16 cellular contexts compared by ENCODE assay signal in genomic region chr2:180516204-180516603, GRCh38.
DNase-seq lines count a peak whose midpoint lies in the region; ATAC-seq, FAIRE-seq and TF ChIP-seq lines count a peak whose summit lies in the region.
"Had no signal": no experiment of that assay in that cellular context is flagged by ENCODE, and none has a peak within 500 bp of the region (broad histone marks: within the 10 kb centered on the region; RNA-seq: fewer than 3 reads in every experiment).

No MANE protein-coding gene starts in this region.

- H2AFZ ChIP-seq in GM12878 (ENCODE audit: control insufficient read depth, low read depth, low read length) (no peak overlapping the region), PC-3 (ENCODE audit: low read length) (no peak overlapping the region)

- RAD21 ChIA-PET in GM12878 (lab: Charles Lee; ENCODE audit: unreplicated experiment) = no interaction called here

- H4K20me1 ChIP-seq in GM12878 (ENCODE audit: control insufficient read depth, insufficient read depth) (no peaks in the 10 kb centered on the region), PC-3 (ENCODE audit: low read length) (no peaks in the 10 kb centered on the region)

- in situ Hi-C loops in GM12878 (cut with MboI) = no loop called here

- FAIRE-seq in GM12878 (lab: Jason Lieb, UNC) (no peak), small intestine (lab: Jason Lieb, UNC) (no peak)

- peak overlapping the region; percentile 18; the same call in 1 of the 2 replicates for H3K4me2 ChIP-seq in GM12878 (ENCODE audit: control insufficient read depth, insufficient read depth)
- no peak overlapping the region for H3K4me2 ChIP-seq in PC-3 (ENCODE audit: low read length)

- no peak overlapping the region for H3K9ac ChIP-seq in GM12878 (ENCODE audit: control insufficient read depth, insufficient read depth, low read length)
- no peak overlapping the region for H3K9ac ChIP-seq in PC-3 (ENCODE audit: low read length)

- H3K79me2 ChIP-seq in GM12878 (ENCODE audit: control insufficient read depth, insufficient read depth, low read length) (no peaks in the 10 kb centered on the region), PC-3 (ENCODE audit: low read length) (no peaks in the 10 kb centered on the region)

- no peak for TF ChIP-seq POLR2A in GM12878 (IDR thresholded peaks at IDR 0.05; ENCODE audit: low read depth, low read length)

- TF ChIP-seq EP300 in GM12878 (IDR thresholded peaks at IDR 0.05; ENCODE audit: borderline replicate concordance in 1 of 2, control insufficient read depth in 1 of 2, low read depth in 2 of 2, low read length in 2 of 2) = no peak

- POLR2A ChIA-PET in GM12878 (lab: Charles Lee) (interaction anchor here (0.6 kb wide), 1 partner anchor 17 kb away, joined by 3 read pairs; no protein-coding TSS in a partner anchor), PC-3 (lab: Charles Lee; ENCODE audit: unreplicated experiment) (no interaction called here)

- SMC1A ChIA-PET in GM12878 (lab: Charles Lee; ENCODE audit: uncharacterized antibody, unreplicated experiment) = no interaction called here

- intact Hi-C loops in GM12878 (cut with micrococcal nuclease; ENCODE audit: unreplicated experiment) = no loop called here
- intact Hi-C loops in PC-3 (cut with micrococcal nuclease) = no loop called here

- CTCF ChIA-PET in GM12878 (lab: Yijun Ruan, JAX) (interaction anchor here (1.0 kb wide), 1 partner anchor 31 kb away, joined by 3 read pairs; no protein-coding TSS in a partner anchor), PC-3 (lab: Charles Lee) (no interaction called here)

- no peaks in the 10 kb centered on the region for H3K9me2 ChIP-seq in PC-3 (replicated peaks; ENCODE audit: low read length)

- H3K9me3 ChIP-seq in GM12878 (replicated peaks; ENCODE audit: control insufficient read depth, insufficient read depth, low read length) (no peaks in the 10 kb centered on the region), small intestine (ENCODE audit: control insufficient read depth, low read depth) (no peaks in the 10 kb centered on the region), PC-3 (ENCODE audit: low read length) (no peaks in the 10 kb centered on the region)
- H3K9me3 ChIP-seq: esophagus muscularis mucosa, left lung had no signal

- no peaks in the 10 kb centered on the region for H3K4me1 ChIP-seq in GM12878 (ENCODE audit: control insufficient read depth, insufficient read depth, low read length)
- H3K4me1 ChIP-seq in small intestine (ENCODE audit: control insufficient read depth in 2 of 2, insufficient read depth in 1 of 2, low read depth in 1 of 2, low read length in 1 of 2) = no peaks in the 10 kb centered on the region
- peaks cover 37% of the 10 kb centered on the region for H3K4me1 ChIP-seq in PC-3 (ENCODE audit: insufficient read depth, low read length)
- H3K4me1 ChIP-seq: esophagus muscularis mucosa, left lung had no signal

- H3K4me3 ChIP-seq in GM12878 = no peak overlapping the region
- no peak overlapping the region for H3K4me3 ChIP-seq in small intestine (ENCODE audit: low read depth in 1 of 2, low read length in 2 of 2)
- H3K4me3 ChIP-seq in PC-3 (ENCODE audit: low read length) = no peak overlapping the region
- H3K4me3 ChIP-seq: esophagus muscularis mucosa, left lung had no signal

- H3K36me3 ChIP-seq in GM12878 (ENCODE audit: control insufficient read depth in 2 of 2, insufficient read depth in 2 of 2, low read length in 1 of 2) = no peaks in the 10 kb centered on the region
- no peaks in the 10 kb centered on the region for H3K36me3 ChIP-seq in small intestine (ENCODE audit: control insufficient read depth in 2 of 2, insufficient read depth in 2 of 2, low read length in 2 of 2)
- no peaks in the 10 kb centered on the region for H3K36me3 ChIP-seq in PC-3 (ENCODE audit: low read depth, low read length)
- H3K36me3 ChIP-seq: esophagus muscularis mucosa, left lung had no signal

- WGBS in GM12878 (ENCODE audit: insufficient coverage, insufficient replicate concordance, low lambda C conversion rate, missing lambda C conversion rate) = 0% methylated on average over 2 of the region's 2 CpGs
- 61 to 62% (median 61%) methylated on average over 2 of the region's 2 CpGs for WGBS in small intestine, 3 donors

- DNase-seq in GM12878 (ENCODE audit: low read depth, low spot score) (no peak), cerebellum (ENCODE audit: low spot score) (no peak), activated gamma-delta T cell (lab: John Stamatoyannopoulos, UW) (no peak), small intestine (no peak), PC-3 (no peak)
- DNase-seq: activated naive CD4-positive, alpha-beta T cell; dermis blood vessel endothelial cell; H9; left lung; NCI-H1417 treated with DMSO at 0.1 percent for 48 hours; NCI-H345 had no signal

- H3F3A ChIP-seq in PC-3 (ENCODE audit: low read length, unreplicated experiment) = no peaks in the 10 kb centered on the region

- TF ChIP-seq RAD21 in GM12878 (IDR thresholded peaks at IDR 0.05; ENCODE audit: insufficient read depth, low read depth, low read length) = no peak

- BruUV-seq in GM12878 (replicated peaks; lab: Mats Ljungman, UMichigan) = no TSS peak
- no TSS peak for BruUV-seq in PC-3 (replicated peaks; lab: Mats Ljungman, UMichigan)

- no peak for TF ChIP-seq CTCF in GM12878 (IDR thresholded peaks at IDR 0.05 in 2 of 3, conservative IDR thresholded peaks at IDR 0.05 in 1 of 3; ENCODE audit: control insufficient read depth in 2 of 3, extremely low read depth in 1 of 3, insufficient read depth in 1 of 3, low read depth in 3 of 3, low read length in 3 of 3)
- TF ChIP-seq CTCF in PC-3 (conservative IDR thresholded peaks at IDR 0.05; ENCODE audit: low read depth, low read length) = no peak

- H3K27ac ChIP-seq in GM12878 (ENCODE audit: control insufficient read depth, insufficient read depth) (no peak overlapping the region), small intestine (ENCODE audit: low read depth in 1 of 2, low read length in 1 of 2) (no peak overlapping the region), PC-3 (ENCODE audit: low read length) (no peak overlapping the region)
- H3K27ac ChIP-seq: esophagus muscularis mucosa, left lung, VCaP had no signal

- H3K27me3 ChIP-seq in GM12878 (replicated peaks in 1 of 2; ENCODE audit: control insufficient read depth in 2 of 2, insufficient read depth in 2 of 2, low read length in 1 of 2) = no peaks in the 10 kb centered on the region
- H3K27me3 ChIP-seq in small intestine (ENCODE audit: control insufficient read depth in 2 of 2, insufficient read depth in 2 of 2, low read length in 2 of 2) = no peaks in the 10 kb centered on the region
- no peaks in the 10 kb centered on the region for H3K27me3 ChIP-seq in PC-3 (ENCODE audit: low read length)
- H3K27me3 ChIP-seq: esophagus muscularis mucosa, left lung had no signal

- peak; percentile 58 for ATAC-seq in GM18861 (IDR thresholded peaks at IDR 0.05; ENCODE audit: unreplicated experiment)
- ATAC-seq in GM21576 (IDR thresholded peaks at IDR 0.05; ENCODE audit: unreplicated experiment) = peak; percentile 48
- ATAC-seq in HG03175 (IDR thresholded peaks at IDR 0.05; ENCODE audit: unreplicated experiment) = peak; percentile 69
- ATAC-seq in GM12878 = peak; percentile 55
- ATAC-seq in PC-3 = no peak
- ATAC-seq: left lung had no signal

TF ChIP-seq in GM12878, 131 proteins besides CTCF, POLR2A, EP300 and RAD21:
- TF ChIP-seq ZNF207 (IDR thresholded peaks at IDR 0.05; ENCODE audit: borderline replicate concordance) (no peak), CHD1 (IDR thresholded peaks at IDR 0.05; ENCODE audit: low read depth, low read length) (no peak), KAT2A (conservative IDR thresholded peaks at IDR 0.05; ENCODE audit: control insufficient read depth, low read depth, low read length) (no peak), SKIL (IDR thresholded peaks at IDR 0.05; ENCODE audit: low read depth, poor library complexity, severe bottlenecking) (no peak), MXI1 (IDR thresholded peaks at IDR 0.05; ENCODE audit: low read depth, low read length) (no peak), TCF12 (IDR thresholded peaks at IDR 0.05; ENCODE audit: low read depth, low read length) (no peak)
- TF ChIP-seq, protein P1, sequence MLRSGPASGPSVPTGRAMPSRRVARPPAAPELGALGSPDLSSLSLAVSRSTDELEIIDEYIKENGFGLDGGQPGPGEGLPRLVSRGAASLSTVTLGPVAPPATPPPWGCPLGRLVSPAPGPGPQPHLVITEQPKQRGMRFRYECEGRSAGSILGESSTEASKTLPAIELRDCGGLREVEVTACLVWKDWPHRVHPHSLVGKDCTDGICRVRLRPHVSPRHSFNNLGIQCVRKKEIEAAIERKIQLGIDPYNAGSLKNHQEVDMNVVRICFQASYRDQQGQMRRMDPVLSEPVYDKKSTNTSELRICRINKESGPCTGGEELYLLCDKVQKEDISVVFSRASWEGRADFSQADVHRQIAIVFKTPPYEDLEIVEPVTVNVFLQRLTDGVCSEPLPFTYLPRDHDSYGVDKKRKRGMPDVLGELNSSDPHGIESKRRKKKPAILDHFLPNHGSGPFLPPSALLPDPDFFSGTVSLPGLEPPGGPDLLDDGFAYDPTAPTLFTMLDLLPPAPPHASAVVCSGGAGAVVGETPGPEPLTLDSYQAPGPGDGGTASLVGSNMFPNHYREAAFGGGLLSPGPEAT (IDR thresholded peaks at IDR 0.05; ENCODE audit: low read depth) = no peak
